In the genomic region with DNA sequence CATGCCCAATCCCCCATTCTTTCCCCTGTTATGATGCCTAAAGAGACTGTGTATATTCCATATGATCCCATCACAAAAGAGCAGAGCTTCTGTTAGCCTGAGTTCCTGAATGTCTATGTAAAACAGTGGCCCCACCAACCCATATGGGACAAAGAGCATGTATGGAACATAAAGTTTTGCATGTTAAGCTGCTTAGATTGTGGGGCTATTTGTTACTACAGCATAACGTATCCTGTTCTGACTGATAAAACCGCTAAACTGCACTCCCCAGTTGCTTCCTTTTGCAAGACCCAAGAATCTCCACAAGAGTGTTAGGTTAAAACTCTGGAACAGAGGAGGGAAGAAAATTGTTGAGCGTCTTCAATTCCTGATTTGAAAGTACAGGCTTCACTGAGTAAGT, we compare ENCODE assay signal across 27 cellular contexts.
"Had no signal": no experiment of that assay in that cellular context is flagged by ENCODE, and none has a peak within 500 bp of the region (broad histone marks: within the 10 kb centered on the region; RNA-seq: fewer than 3 reads in every experiment).

No MANE protein-coding gene starts in this region.

- H2AFZ ChIP-seq: neural progenitor cell, parathyroid adenoma had no signal

- H3K4me1 Mint-ChIP-seq: naive thymus-derived CD8-positive, alpha-beta T cell; natural killer cell; neural crest cell had no signal

- H3K4me2 ChIP-seq: neural progenitor cell, smooth muscle cell had no signal

- H3K27ac Mint-ChIP-seq: naive thymus-derived CD8-positive, alpha-beta T cell; natural killer cell; natural killer cell treated with Interleukin-12 subunit alpha and Interleukin-12 subunit beta and Interleukin-15 and Interleukin-18, amount 100 ng/mL, for 72 hours; neural progenitor cell; progenitor cell of endocrine pancreas had no signal

- FAIRE-seq: pancreas, small intestine had no signal

- H3K36me3 ChIP-seq: neural progenitor cell, neutrophil, ovary, pancreas, prostate gland, right atrium auricular region, sigmoid colon, spleen had no signal

- H3K9me3 ChIP-seq: neutrophil, ovary, pancreas, prostate gland, psoas muscle, right atrium auricular region, sigmoid colon, spleen had no signal

- H3K27me3 ChIP-seq: neural progenitor cell, ovary, pancreas, right atrium auricular region, sigmoid colon had no signal

- H3K9ac ChIP-seq: neural progenitor cell, parathyroid adenoma had no signal

- H3K27ac ChIP-seq: neural progenitor cell, neutrophil, ovary, pancreas, parathyroid adenoma, prostate gland, psoas muscle, right atrium auricular region, sigmoid colon, skin epidermis, spleen had no signal

- ATAC-seq: naive thymus-derived CD8-positive, alpha-beta T cell; natural killer cell; natural killer cell treated with Interleukin-12 subunit alpha and Interleukin-12 subunit beta and Interleukin-15 and Interleukin-18, amount 100 ng/mL, for 72 hours; pancreas; psoas muscle had no signal

- H3K79me2 ChIP-seq: parathyroid adenoma had no signal

- H3K4me1 ChIP-seq: neural progenitor cell, pancreas, parathyroid adenoma, prostate gland, psoas muscle, sigmoid colon, spleen had no signal

- DNase-seq: naive thymus-derived CD8-positive, alpha-beta T cell; natural killer cell; nucleus accumbens; occipital lobe; pancreas; posterior cingulate gyrus; sigmoid colon; small intestine; spleen; stimulated activated CD4-positive, alpha-beta T cell treated with anti-CD3 and anti-CD28 coated beads, Interleukin-12 subunit alpha, Interleukin-12 subunit beta, amount 100 ng/mL, for 4 hours; stimulated activated CD4-positive, alpha-beta T cell treated with anti-CD3 and anti-CD28 coated beads, Interleukin-15, amount 100 ng/mL, for 24 hours; stimulated activated CD4-positive, alpha-beta T cell treated with anti-CD3 and anti-CD28 coated beads, Interleukin-1b, Interleukin-23, amount 100 ng/mL, for 48 hours; stimulated activated CD4-positive, alpha-beta T cell treated with anti-CD3 and anti-CD28 coated beads, Interleukin-2, amount 100 ng/mL, for 24 hours had no signal

- H3K36me3 Mint-ChIP-seq: naive thymus-derived CD8-positive, alpha-beta T cell; natural killer cell; natural killer cell treated with Interleukin-12 subunit alpha and Interleukin-12 subunit beta and Interleukin-15 and Interleukin-18, amount 100 ng/mL, for 72 hours; neural progenitor cell had no signal

- H3K4me3 ChIP-seq: neural progenitor cell, ovary, pancreas, prostate gland, psoas muscle, right atrium auricular region, sigmoid colon, skin epidermis, smooth muscle cell, spleen had no signal

- H3K9me3 Mint-ChIP-seq: naive thymus-derived CD8-positive, alpha-beta T cell; natural killer cell; natural killer cell treated with Interleukin-12 subunit alpha and Interleukin-12 subunit beta and Interleukin-15 and Interleukin-18, amount 100 ng/mL, for 72 hours; neural progenitor cell had no signal

- H3K4me3 Mint-ChIP-seq: naive thymus-derived CD8-positive, alpha-beta T cell; natural killer cell; natural killer cell treated with Interleukin-12 subunit alpha and Interleukin-12 subunit beta and Interleukin-15 and Interleukin-18, amount 100 ng/mL, for 72 hours; nephron; nephron progenitor cell; neural crest cell; neural progenitor cell had no signal
